26 cellular contexts compared by ENCODE assay signal in the genomic region with DNA sequence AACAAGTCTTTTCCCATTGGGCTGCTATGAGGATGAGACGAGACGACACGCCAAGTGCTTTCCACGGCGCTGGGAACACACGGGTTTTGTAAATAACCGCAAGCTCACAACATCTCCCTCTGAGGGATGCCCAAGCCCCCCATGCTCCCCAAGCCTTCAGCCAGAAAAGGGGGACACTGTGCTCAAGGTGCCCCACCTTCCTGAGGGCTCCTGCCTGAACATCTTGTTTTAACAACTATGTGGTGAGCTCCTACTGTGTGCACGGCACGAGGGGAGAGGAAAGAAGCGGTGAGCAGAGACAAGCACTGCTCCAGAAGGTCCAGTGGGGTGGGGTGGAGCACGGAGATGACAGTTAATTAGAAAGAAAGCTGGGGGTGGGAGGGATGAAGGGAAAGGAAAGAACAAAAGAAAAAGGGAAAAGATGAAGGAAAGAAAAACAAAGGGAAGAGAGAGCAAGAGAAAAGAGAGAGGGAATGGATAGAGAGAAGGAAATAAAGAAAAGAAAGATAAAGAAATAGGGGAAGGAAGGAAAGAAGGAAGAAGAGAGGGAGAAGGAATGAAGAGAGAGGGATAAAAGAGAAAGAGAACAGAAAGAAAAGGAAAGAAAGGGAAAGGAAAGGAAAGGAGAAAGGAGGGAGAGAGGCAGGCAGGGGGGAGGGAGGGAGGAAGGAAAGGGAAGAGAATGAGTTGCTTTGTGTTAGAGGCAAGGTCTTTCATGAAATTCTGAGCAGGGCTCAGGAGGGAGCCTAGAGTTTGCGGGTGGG.
"Had no signal": no experiment of that assay in that cellular context is flagged by ENCODE, and none has a peak within 500 bp of the region (broad histone marks: within the 10 kb centered on the region; RNA-seq: fewer than 3 reads in every experiment).

No MANE protein-coding gene starts in this region.

- H3K9me3 ChIP-seq: adrenal gland had no signal

- H3K36me3 ChIP-seq: adrenal gland had no signal

- ATAC-seq: Panc1, T-helper 17 cell had no signal

- H3K4me3 Mint-ChIP-seq: activated B cell treated with CpG ODN at 0.5 μM for 24 hours; activated CD4-positive, alpha-beta T cell treated with anti-CD3 and anti-CD28 coated beads, Interleukin-2, amount 10 ng/mL, durations not matched to agents 24 days and 14 days; activated naive CD4-positive, alpha-beta T cell treated with anti-CD3 and anti-CD28 coated beads, Interleukin-2, amount 10 ng/mL, durations not matched to agents 7 days and 5 days; activated naive CD8-positive, alpha-beta T cell treated with anti-CD3 and anti-CD28 coated beads for 36 hours; T-helper 17 cell had no signal

- H3K4me3 ChIP-seq: adrenal gland had no signal

- H3K9me3 Mint-ChIP-seq: activated B cell treated with CpG ODN at 0.5 μM for 24 hours; activated CD4-positive, alpha-beta T cell treated with anti-CD3 and anti-CD28 coated beads, Interleukin-2, amount 10 ng/mL, durations not matched to agents 24 days and 14 days; activated naive CD4-positive, alpha-beta T cell treated with anti-CD3 and anti-CD28 coated beads, Interleukin-2, amount 10 ng/mL, durations not matched to agents 7 days and 5 days; activated naive CD8-positive, alpha-beta T cell treated with anti-CD3 and anti-CD28 coated beads for 36 hours; activated T-helper 2 cell treated with anti-CD3 and anti-CD28 coated beads, Interferon-gamma antibody, Interleukin-2, Interleukin-4, amounts not matched to agents 10 μg/mL and 5 μg/mL and 100 μg/mL, durations not matched to agents 14 hours and 24 hours and 36 hours had no signal

- DNase-seq: activated B cell treated with CpG ODN at 0.5 μM for 24 hours; activated CD4-positive, alpha-beta T cell treated with anti-CD3 and anti-CD28 coated beads for 1 hour; activated CD4-positive, alpha-beta T cell treated with anti-CD3 and anti-CD28 coated beads, Interleukin-2, amount 10 ng/mL, durations not matched to agents 24 days and 14 days; activated CD4-positive, alpha-beta T cell treated with anti-CD3 and anti-CD28 coated beads, Interleukin-2, amount 50 U/mL, for 48 hours; activated gamma-delta T cell treated with Interleukin-2 at 50 U/mL for 16 hours; activated naive CD4-positive, alpha-beta T cell treated with anti-CD3 and anti-CD28 coated beads, Interleukin-2, amount 10 ng/mL, durations not matched to agents 7 days and 5 days; activated naive CD8-positive, alpha-beta T cell treated with anti-CD3 and anti-CD28 coated beads for 36 hours; activated T-cell treated with anti-CD3 and anti-CD28 coated beads for 4 hours; activated T-cell treated with anti-CD3 and anti-CD28 coated beads, Interleukin-2, amount 50 U/mL, for 48 hours; adrenal gland; anterior cingulate cortex; Karpas-422; MM.1S; NCI-H1105 treated with DMSO at 0.1 percent for 48 hours; NCI-H1436 treated with DMSO at 0.1 percent for 48 hours; NCI-H187; NCI-H2081; NCI-H510A treated with DMSO at 0.1 percent for 48 hours; NCI-H69; NK-92 treated with Interleukin-12 subunit alpha and Interleukin-12 subunit beta, amount 100 ng/mL, for 24 hours; OCI-M1; SHP77 treated with DMSO at 0.1 percent for 48 hours; T-helper 17 cell; T-helper 9 cell had no signal

- H3K36me3 Mint-ChIP-seq: activated naive CD4-positive, alpha-beta T cell treated with anti-CD3 and anti-CD28 coated beads, Interleukin-2, amount 10 ng/mL, durations not matched to agents 7 days and 5 days; activated naive CD8-positive, alpha-beta T cell treated with anti-CD3 and anti-CD28 coated beads for 36 hours had no signal

- H3K27ac Mint-ChIP-seq: activated B cell treated with CpG ODN at 0.5 μM for 24 hours; activated CD4-positive, alpha-beta T cell treated with anti-CD3 and anti-CD28 coated beads, Interleukin-2, amount 10 ng/mL, durations not matched to agents 24 days and 14 days; activated naive CD4-positive, alpha-beta T cell treated with anti-CD3 and anti-CD28 coated beads, Interleukin-2, amount 10 ng/mL, durations not matched to agents 7 days and 5 days; activated naive CD8-positive, alpha-beta T cell treated with anti-CD3 and anti-CD28 coated beads for 36 hours; activated T-helper 2 cell treated with anti-CD3 and anti-CD28 coated beads, Interferon-gamma antibody, Interleukin-2, Interleukin-4, amounts not matched to agents 10 μg/mL and 5 μg/mL and 100 μg/mL, durations not matched to agents 14 hours and 24 hours and 36 hours had no signal

- H3K4me1 Mint-ChIP-seq: activated B cell treated with CpG ODN at 0.5 μM for 24 hours; activated CD4-positive, alpha-beta T cell treated with anti-CD3 and anti-CD28 coated beads, Interleukin-2, amount 10 ng/mL, durations not matched to agents 24 days and 14 days; activated naive CD4-positive, alpha-beta T cell treated with anti-CD3 and anti-CD28 coated beads, Interleukin-2, amount 10 ng/mL, durations not matched to agents 7 days and 5 days; activated naive CD8-positive, alpha-beta T cell treated with anti-CD3 and anti-CD28 coated beads for 36 hours had no signal

- H3K27ac ChIP-seq: adrenal gland had no signal

- H3K27me3 ChIP-seq: adrenal gland had no signal

- H3K4me1 ChIP-seq: adrenal gland had no signal

- H3K27me3 Mint-ChIP-seq: activated CD4-positive, alpha-beta T cell treated with anti-CD3 and anti-CD28 coated beads, Interleukin-2, amount 10 ng/mL, durations not matched to agents 24 days and 14 days had no signal
